Comparison of ENCODE assay signal across 1 cellular context in genomic region chr2:200962821-200963128, GRCh38.
TF ChIP-seq lines count a peak whose summit lies in the region.

No MANE protein-coding gene starts in this region.

TF ChIP-seq in GM23338, 12 proteins besides CTCF, POLR2A, EP300 and RAD21 (continued from another document):
- TF ChIP-seq, protein P1, sequence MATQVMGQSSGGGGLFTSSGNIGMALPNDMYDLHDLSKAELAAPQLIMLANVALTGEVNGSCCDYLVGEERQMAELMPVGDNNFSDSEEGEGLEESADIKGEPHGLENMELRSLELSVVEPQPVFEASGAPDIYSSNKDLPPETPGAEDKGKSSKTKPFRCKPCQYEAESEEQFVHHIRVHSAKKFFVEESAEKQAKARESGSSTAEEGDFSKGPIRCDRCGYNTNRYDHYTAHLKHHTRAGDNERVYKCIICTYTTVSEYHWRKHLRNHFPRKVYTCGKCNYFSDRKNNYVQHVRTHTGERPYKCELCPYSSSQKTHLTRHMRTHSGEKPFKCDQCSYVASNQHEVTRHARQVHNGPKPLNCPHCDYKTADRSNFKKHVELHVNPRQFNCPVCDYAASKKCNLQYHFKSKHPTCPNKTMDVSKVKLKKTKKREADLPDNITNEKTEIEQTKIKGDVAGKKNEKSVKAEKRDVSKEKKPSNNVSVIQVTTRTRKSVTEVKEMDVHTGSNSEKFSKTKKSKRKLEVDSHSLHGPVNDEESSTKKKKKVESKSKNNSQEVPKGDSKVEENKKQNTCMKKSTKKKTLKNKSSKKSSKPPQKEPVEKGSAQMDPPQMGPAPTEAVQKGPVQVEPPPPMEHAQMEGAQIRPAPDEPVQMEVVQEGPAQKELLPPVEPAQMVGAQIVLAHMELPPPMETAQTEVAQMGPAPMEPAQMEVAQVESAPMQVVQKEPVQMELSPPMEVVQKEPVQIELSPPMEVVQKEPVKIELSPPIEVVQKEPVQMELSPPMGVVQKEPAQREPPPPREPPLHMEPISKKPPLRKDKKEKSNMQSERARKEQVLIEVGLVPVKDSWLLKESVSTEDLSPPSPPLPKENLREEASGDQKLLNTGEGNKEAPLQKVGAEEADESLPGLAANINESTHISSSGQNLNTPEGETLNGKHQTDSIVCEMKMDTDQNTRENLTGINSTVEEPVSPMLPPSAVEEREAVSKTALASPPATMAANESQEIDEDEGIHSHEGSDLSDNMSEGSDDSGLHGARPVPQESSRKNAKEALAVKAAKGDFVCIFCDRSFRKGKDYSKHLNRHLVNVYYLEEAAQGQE (IDR thresholded peaks at IDR 0.05; ENCODE audit: unreplicated experiment): no peak
- no peak for TF ChIP-seq STAT1 (IDR thresholded peaks at IDR 0.05; ENCODE audit: unreplicated experiment)
- no peak for TF ChIP-seq JUNB (IDR thresholded peaks at IDR 0.05; ENCODE audit: unreplicated experiment)
- TF ChIP-seq ETS1 (IDR thresholded peaks at IDR 0.05): no peak
- no peak for TF ChIP-seq EZH2phosphoT487 (IDR thresholded peaks at IDR 0.05; ENCODE audit: unreplicated experiment)
- TF ChIP-seq CREB1 (CRISPR knock-in tag; IDR thresholded peaks at IDR 0.05; ENCODE audit: low read depth): no peak
- no peak for TF ChIP-seq ZNF114 (CRISPR knock-in tag; IDR thresholded peaks at IDR 0.05)
- TF ChIP-seq NANOG (IDR thresholded peaks at IDR 0.05; ENCODE audit: borderline replicate concordance): no peak
- TF ChIP-seq EZH2 (IDR thresholded peaks at IDR 0.05; ENCODE audit: low read depth, unreplicated experiment): no peak
